Comparison of ENCODE assay signal across 23 cellular contexts in the genomic region with DNA sequence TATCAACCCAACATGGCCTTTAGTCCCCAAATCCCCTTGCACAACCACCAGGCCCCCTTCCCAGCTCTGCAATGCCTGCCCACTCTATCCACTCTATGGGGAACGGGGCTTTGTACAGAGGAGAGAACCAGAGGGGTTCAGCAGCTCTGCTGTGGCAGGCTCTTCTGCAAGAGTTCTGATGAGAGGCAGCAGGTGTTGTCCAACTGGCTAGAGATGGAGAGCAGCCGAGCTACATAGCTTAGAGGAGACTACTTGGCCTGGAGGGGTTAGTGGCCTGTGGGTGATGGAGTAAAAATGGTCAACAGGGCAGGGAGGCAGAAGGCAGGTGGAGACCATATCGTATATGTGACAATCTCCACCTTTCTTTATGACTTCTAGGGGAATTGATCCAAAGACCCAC.
A peak's percentile ranks its signal among the peaks of the same experiment; 100 is the strongest.
DNase-seq lines count a peak whose midpoint lies in the region; ATAC-seq, FAIRE-seq and TF ChIP-seq lines count a peak whose summit lies in the region.
"Had no signal": no experiment of that assay in that cellular context is flagged by ENCODE, and none has a peak within 500 bp of the region (broad histone marks: within the 10 kb centered on the region; RNA-seq: fewer than 3 reads in every experiment).

No MANE protein-coding gene starts in this region.

- no peak for TF ChIP-seq CTCF in K562 (IDR thresholded peaks at IDR 0.05 in 2 of 3, conservative IDR thresholded peaks at IDR 0.05 in 1 of 3; ENCODE audit: insufficient read depth in 2 of 3, low read depth in 1 of 3, low read length in 3 of 3)
- no peak for TF ChIP-seq CTCF in psoas muscle (IDR thresholded peaks at IDR 0.05)

- H3K27me3 ChIP-seq in K562 (ENCODE audit: control insufficient read depth in 2 of 2, insufficient read depth in 2 of 2, low read length in 2 of 2) (no peaks in the 10 kb centered on the region), psoas muscle (ENCODE audit: insufficient read depth in 3 of 3, low read length in 2 of 3) (no peaks in the 10 kb centered on the region)
- H3K27me3 ChIP-seq: BE2C; BLaER1 treated with 17β-estradiol and CSF1 and Interleukin-3, amounts not matched to agents 10 nM and 100 nM had no signal

- TF ChIP-seq POLR2A in K562 (conservative IDR thresholded peaks at IDR 0.05) = no peak

- H3K4me1 ChIP-seq in K562 (replicated peaks in 1 of 2; ENCODE audit: control insufficient read depth in 2 of 2, insufficient read depth in 2 of 2, low read length in 2 of 2) = no peaks in the 10 kb centered on the region
- H3K4me1 ChIP-seq in psoas muscle = peaks cover 3% of the 10 kb centered on the region
- H3K4me1 ChIP-seq: A549; BE2C; BLaER1 treated with 17β-estradiol and CSF1 and Interleukin-3, amounts not matched to agents 10 nM and 100 nM had no signal

- H3K4me2 ChIP-seq in K562 (ENCODE audit: insufficient read depth, low read length) = no peak overlapping the region
- H3K4me2 ChIP-seq: A549; BLaER1 treated with 17β-estradiol and CSF1 and Interleukin-3, amounts not matched to agents 10 nM and 100 nM; GM23338 had no signal

- no peak overlapping the region for H3K9ac ChIP-seq in K562 (ENCODE audit: insufficient read depth in 1 of 2, low read depth in 2 of 2, low read length in 2 of 2)
- H3K9ac ChIP-seq: BLaER1 treated with 17β-estradiol and CSF1 and Interleukin-3, amounts not matched to agents 10 nM and 100 nM had no signal

- TF ChIP-seq EP300 in K562 (IDR thresholded peaks at IDR 0.05; ENCODE audit: low read length) = no peak

- H3K27ac ChIP-seq in K562 (ENCODE audit: extremely low read depth, low read depth, low read length) (no peak overlapping the region), psoas muscle (no peak overlapping the region)
- H3K27ac ChIP-seq: A549; BLaER1 treated with 17β-estradiol and CSF1 and Interleukin-3, amounts not matched to agents 10 nM and 100 nM had no signal

- in situ Hi-C loops in K562 (cut with MboI) = no loop called here

- POLR2A ChIA-PET in K562 (lab: Yijun Ruan, JAX) = no interaction called here

- H3K9me3 ChIP-seq in K562 (replicated peaks; ENCODE audit: control insufficient read depth, insufficient read depth, low read depth, low read length) (no peaks in the 10 kb centered on the region), psoas muscle (no peaks in the 10 kb centered on the region)
- H3K9me3 ChIP-seq: A549, BE2C had no signal

- H2AFZ ChIP-seq in K562 (ENCODE audit: low read depth, low read length) = no peak overlapping the region
- H2AFZ ChIP-seq: GM23338 had no signal

- H3K36me3 ChIP-seq in K562 (ENCODE audit: control insufficient read depth, insufficient read depth, low read length) (no peaks in the 10 kb centered on the region), psoas muscle (ENCODE audit: insufficient read depth in 1 of 2, low read depth in 1 of 2) (no peaks in the 10 kb centered on the region)
- H3K36me3 ChIP-seq: BE2C; BLaER1 treated with 17β-estradiol and CSF1 and Interleukin-3, amounts not matched to agents 10 nM and 100 nM had no signal

- no TSS peak for BruUV-seq in K562 (replicated peaks; lab: Mats Ljungman, UMichigan)

- peak; percentile 29 for FAIRE-seq in K562 (lab: Jason Lieb, UNC)
- FAIRE-seq: A549, D721Med, GM12878 had no signal

- H3K4me3 ChIP-seq in K562 (no peak overlapping the region), psoas muscle (no peak overlapping the region)
- H3K4me3 ChIP-seq: A549; BLaER1 treated with 17β-estradiol and CSF1 and Interleukin-3, amounts not matched to agents 10 nM and 100 nM; GM12878; GM23338 had no signal

- peak; percentile 45 for DNase-seq in LHCN-M2 (ENCODE audit: low read depth)
- no peak for DNase-seq in K562 (ENCODE audit: extremely low read depth in 1 of 4, low spot score in 3 of 4)
- DNase-seq in psoas muscle = no peak
- no peak for DNase-seq in SKM-1 (lab: John Stamatoyannopoulos, UW; ENCODE audit: unreplicated experiment)
- DNase-seq: 8988T; ACHN; AML-193; BE2C; CD4-positive, alpha-beta T cell; CD8-positive, alpha-beta memory T cell; DMS 273 treated with DMSO at 0.1 percent for 48 hours; DMS79; EL; GDM1; H9 had no signal

- TF ChIP-seq RAD21 in K562 (CRISPR knock-in tag; conservative IDR thresholded peaks at IDR 0.05 in 1 of 2, IDR thresholded peaks at IDR 0.05 in 1 of 2) = no peak

- H3K9me1 ChIP-seq in K562 (ENCODE audit: control insufficient read depth, insufficient read depth, low read length) = no peaks in the 10 kb centered on the region

- intact Hi-C loops in K562 (cut with micrococcal nuclease) (no loop called here), psoas muscle (cut with DNase I) (no loop called here)

- no peaks in the 10 kb centered on the region for H3K79me2 ChIP-seq in K562 (ENCODE audit: control insufficient read depth, insufficient read depth, low read length)

- ATAC-seq in K562 (no peak), psoas muscle (peak; percentile 48 to 89 (median 82)), GM19023 (IDR thresholded peaks at IDR 0.05; ENCODE audit: unreplicated experiment) (no peak), HG02885 (IDR thresholded peaks at IDR 0.05; ENCODE audit: poor library complexity, unreplicated experiment) (no peak)
- ATAC-seq: A549, GM12878, GM23338, HCT116 had no signal

- WGBS in K562 (ENCODE audit: insufficient coverage, low coverage, missing lambda C conversion rate) = 6% methylated on average over 3 of the region's 3 CpGs
- WGBS in psoas muscle, 3 donors = 31 to 44% (median 41%) methylated on average over 3 of the region's 3 CpGs

- no peaks in the 10 kb centered on the region for H4K20me1 ChIP-seq in K562 (replicated peaks; ENCODE audit: control insufficient read depth, insufficient read depth, low read length)
- H4K20me1 ChIP-seq: BLaER1 treated with 17β-estradiol and CSF1 and Interleukin-3, amounts not matched to agents 10 nM and 100 nM had no signal

- CTCF ChIA-PET in K562 (lab: Yijun Ruan, JAX; ENCODE audit: low intra/inter-chr PET ratio) = no interaction called here

TF ChIP-seq in K562, 482 proteins besides CTCF, POLR2A, EP300 and RAD21 (continues in another document):
- TF ChIP-seq, protein P1, sequence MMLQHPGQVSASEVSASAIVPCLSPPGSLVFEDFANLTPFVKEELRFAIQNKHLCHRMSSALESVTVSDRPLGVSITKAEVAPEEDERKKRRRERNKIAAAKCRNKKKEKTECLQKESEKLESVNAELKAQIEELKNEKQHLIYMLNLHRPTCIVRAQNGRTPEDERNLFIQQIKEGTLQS (IDR thresholded peaks at IDR 0.05) = no peak
- TF ChIP-seq, protein P1 (CRISPR knock-in tag; conservative IDR thresholded peaks at IDR 0.05) = no peak
- TF ChIP-seq PTBP1 (IDR thresholded peaks at IDR 0.05; ENCODE audit: low read depth, low read length) (no peak), ZNF76 (CRISPR knock-in tag; IDR thresholded peaks at IDR 0.05; ENCODE audit: borderline replicate concordance) (no peak), CREBBP (IDR thresholded peaks at IDR 0.05; ENCODE audit: low read depth, low read length) (no peak), MCM3 (IDR thresholded peaks at IDR 0.05) (no peak), MAZ (CRISPR knock-in tag; conservative IDR thresholded peaks at IDR 0.05 in 1 of 2, IDR thresholded peaks at IDR 0.05 in 1 of 2) (no peak), SMAD4 (CRISPR knock-in tag; conservative IDR thresholded peaks at IDR 0.05) (no peak), NR3C1 (CRISPR knock-in tag; IDR thresholded peaks at IDR 0.05) (no peak), SAFB2 (IDR thresholded peaks at IDR 0.05; ENCODE audit: borderline replicate concordance, low read depth, low read length, severe bottlenecking) (no peak), ZFX (CRISPR knock-in tag; IDR thresholded peaks at IDR 0.05) (no peak)
- TF ChIP-seq, protein P2, sequence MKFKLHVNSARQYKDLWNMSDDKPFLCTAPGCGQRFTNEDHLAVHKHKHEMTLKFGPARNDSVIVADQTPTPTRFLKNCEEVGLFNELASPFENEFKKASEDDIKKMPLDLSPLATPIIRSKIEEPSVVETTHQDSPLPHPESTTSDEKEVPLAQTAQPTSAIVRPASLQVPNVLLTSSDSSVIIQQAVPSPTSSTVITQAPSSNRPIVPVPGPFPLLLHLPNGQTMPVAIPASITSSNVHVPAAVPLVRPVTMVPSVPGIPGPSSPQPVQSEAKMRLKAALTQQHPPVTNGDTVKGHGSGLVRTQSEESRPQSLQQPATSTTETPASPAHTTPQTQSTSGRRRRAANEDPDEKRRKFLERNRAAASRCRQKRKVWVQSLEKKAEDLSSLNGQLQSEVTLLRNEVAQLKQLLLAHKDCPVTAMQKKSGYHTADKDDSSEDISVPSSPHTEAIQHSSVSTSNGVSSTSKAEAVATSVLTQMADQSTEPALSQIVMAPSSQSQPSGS (CRISPR knock-in tag; IDR thresholded peaks at IDR 0.05) = no peak
- TF ChIP-seq, protein P3, sequence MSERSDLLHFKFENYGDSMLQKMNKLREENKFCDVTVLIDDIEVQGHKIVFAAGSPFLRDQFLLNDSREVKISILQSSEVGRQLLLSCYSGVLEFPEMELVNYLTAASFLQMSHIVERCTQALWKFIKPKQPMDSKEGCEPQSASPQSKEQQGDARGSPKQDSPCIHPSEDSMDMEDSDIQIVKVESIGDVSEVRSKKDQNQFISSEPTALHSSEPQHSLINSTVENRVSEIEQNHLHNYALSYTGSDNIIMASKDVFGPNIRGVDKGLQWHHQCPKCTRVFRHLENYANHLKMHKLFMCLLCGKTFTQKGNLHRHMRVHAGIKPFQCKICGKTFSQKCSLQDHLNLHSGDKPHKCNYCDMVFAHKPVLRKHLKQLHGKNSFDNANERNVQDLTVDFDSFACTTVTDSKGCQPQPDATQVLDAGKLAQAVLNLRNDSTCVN (CRISPR knock-in tag; IDR thresholded peaks at IDR 0.05) = no peak
- TF ChIP-seq, protein P4, sequence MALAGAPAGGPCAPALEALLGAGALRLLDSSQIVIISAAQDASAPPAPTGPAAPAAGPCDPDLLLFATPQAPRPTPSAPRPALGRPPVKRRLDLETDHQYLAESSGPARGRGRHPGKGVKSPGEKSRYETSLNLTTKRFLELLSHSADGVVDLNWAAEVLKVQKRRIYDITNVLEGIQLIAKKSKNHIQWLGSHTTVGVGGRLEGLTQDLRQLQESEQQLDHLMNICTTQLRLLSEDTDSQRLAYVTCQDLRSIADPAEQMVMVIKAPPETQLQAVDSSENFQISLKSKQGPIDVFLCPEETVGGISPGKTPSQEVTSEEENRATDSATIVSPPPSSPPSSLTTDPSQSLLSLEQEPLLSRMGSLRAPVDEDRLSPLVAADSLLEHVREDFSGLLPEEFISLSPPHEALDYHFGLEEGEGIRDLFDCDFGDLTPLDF (CRISPR knock-in tag; IDR thresholded peaks at IDR 0.05) = no peak
- TF ChIP-seq, protein P5, sequence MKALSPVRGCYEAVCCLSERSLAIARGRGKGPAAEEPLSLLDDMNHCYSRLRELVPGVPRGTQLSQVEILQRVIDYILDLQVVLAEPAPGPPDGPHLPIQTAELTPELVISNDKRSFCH (CRISPR knock-in tag; IDR thresholded peaks at IDR 0.05) = no peak
- TF ChIP-seq, protein P5 (tag; IDR thresholded peaks at IDR 0.05) = no peak

Comparison
In these comparisons a context has a peak if more than half of its experiments do, and no peak if none do; other contexts are left out.
1. ATAC-seq: peak in psoas muscle (4 of 4); none in K562 (single experiment), GM19023 (single experiment) and HG02885 (single experiment).